In the genomic region with DNA sequence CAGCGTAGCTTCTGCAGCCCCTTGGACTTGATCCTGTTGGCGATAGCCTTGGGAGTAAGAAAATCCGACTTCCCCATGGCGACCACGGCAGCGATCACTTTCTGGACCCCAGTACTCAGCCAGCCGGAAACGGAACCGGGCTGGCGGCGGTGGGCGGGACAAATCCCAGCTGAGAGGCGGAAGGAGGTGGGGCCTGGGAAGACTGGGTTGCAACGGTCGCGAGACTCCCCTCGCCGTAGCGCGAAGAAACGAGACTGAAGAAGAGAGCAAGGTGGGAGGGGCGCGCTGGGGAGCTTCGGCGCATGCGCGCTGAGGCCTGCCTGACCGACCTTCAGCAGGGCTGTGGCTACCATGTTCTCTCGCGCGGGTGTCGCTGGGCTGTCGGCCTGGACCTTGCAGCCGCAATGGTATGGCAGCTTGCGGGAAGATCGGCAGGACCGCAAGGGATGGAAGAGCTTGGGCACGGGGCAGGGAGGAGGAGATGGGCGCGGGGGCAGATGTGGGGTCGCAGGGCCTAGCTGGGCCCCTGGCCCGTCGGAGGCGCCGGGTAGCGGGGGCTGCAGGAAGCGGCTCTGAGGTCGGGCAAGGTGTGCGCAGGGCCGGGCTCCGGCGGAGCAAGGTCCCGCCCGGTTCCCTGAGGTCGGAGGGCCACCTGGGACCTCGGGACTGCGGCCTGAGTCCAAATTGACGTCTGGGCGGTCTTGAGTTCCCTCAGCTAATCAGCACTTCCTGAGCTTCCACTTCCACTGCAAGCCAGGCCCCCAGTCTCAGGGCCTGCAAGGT, we compare ENCODE assay signal across 1 cellular context.
TF ChIP-seq lines count a peak whose summit lies in the region.

A gene (plus strand): TSS at position 321 of the 783 bp plus-strand sequence. CDS start 31 bp downstream, at position 352.
A gene with protein sequence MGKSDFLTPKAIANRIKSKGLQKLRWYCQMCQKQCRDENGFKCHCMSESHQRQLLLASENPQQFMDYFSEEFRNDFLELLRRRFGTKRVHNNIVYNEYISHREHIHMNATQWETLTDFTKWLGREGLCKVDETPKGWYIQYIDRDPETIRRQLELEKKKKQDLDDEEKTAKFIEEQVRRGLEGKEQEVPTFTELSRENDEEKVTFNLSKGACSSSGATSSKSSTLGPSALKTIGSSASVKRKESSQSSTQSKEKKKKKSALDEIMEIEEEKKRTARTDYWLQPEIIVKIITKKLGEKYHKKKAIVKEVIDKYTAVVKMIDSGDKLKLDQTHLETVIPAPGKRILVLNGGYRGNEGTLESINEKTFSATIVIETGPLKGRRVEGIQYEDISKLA (minus strand): TSS at position 137 of the 783 bp plus-strand sequence. CDS start 60 bp downstream, at position 77.

TF ChIP-seq in HepG2, 621 proteins besides CTCF, POLR2A, EP300 and RAD21 (continued from another document and continues in another):
- TF ChIP-seq FOXC1 (CRISPR knock-in tag; IDR thresholded peaks at IDR 0.05; ENCODE audit: borderline replicate concordance) (no peak), ZNF746 (CRISPR knock-in tag; IDR thresholded peaks at IDR 0.05) (no peak), ZNF788 (CRISPR knock-in tag; IDR thresholded peaks at IDR 0.05; ENCODE audit: borderline replicate concordance) (no peak), RNF2 (conservative IDR thresholded peaks at IDR 0.05; ENCODE audit: low read depth) (no peak), DNMT1 (CRISPR knock-in tag; IDR thresholded peaks at IDR 0.05) (0 out of 2 replicates have a peak, but pooled peaks have one; percentile 21), TGIF2 (CRISPR knock-in tag; IDR thresholded peaks at IDR 0.05) (no peak), ZNF234 (CRISPR knock-in tag; conservative IDR thresholded peaks at IDR 0.05) (no peak; the same call in 1 of the 2 replicates), GFI1 (CRISPR knock-in tag; IDR thresholded peaks at IDR 0.05; ENCODE audit: borderline replicate concordance) (no peak; the same call in 1 of the 2 replicates), BRCA1 (CRISPR knock-in tag; IDR thresholded peaks at IDR 0.05) (no peak), KDM3A (CRISPR knock-in tag; IDR thresholded peaks at IDR 0.05; ENCODE audit: low read depth) (peak; percentile 20; the same call in 1 of the 2 replicates), ZNF83 (CRISPR knock-in tag; IDR thresholded peaks at IDR 0.05; ENCODE audit: borderline replicate concordance) (no peak), NFE2 (CRISPR knock-in tag; IDR thresholded peaks at IDR 0.05) (no peak), SRSF4 (IDR thresholded peaks at IDR 0.05; ENCODE audit: low read depth, low read length, poor library complexity, severe bottlenecking) (no peak), ZNF432 (CRISPR knock-in tag; IDR thresholded peaks at IDR 0.05; ENCODE audit: borderline replicate concordance) (no peak), SOX5 (CRISPR knock-in tag; IDR thresholded peaks at IDR 0.05; ENCODE audit: borderline replicate concordance) (no peak), IRF2 (CRISPR knock-in tag; IDR thresholded peaks at IDR 0.05) (peak; percentile 75), MZF1 (CRISPR knock-in tag; IDR thresholded peaks at IDR 0.05; ENCODE audit: borderline replicate concordance) (no peak; the same call in 1 of the 2 replicates), ZFP90 (CRISPR knock-in tag; IDR thresholded peaks at IDR 0.05; ENCODE audit: borderline replicate concordance) (peak; percentile 73; the same call in 1 of the 2 replicates), ZNF260 (CRISPR knock-in tag; IDR thresholded peaks at IDR 0.05; ENCODE audit: borderline replicate concordance, low read depth) (no peak), CBFB (CRISPR knock-in tag; IDR thresholded peaks at IDR 0.05) (no peak), KAT2B (IDR thresholded peaks at IDR 0.05; ENCODE audit: borderline replicate concordance, low read depth, low read length) (no peak), NR1H2 (CRISPR knock-in tag; IDR thresholded peaks at IDR 0.05; ENCODE audit: borderline replicate concordance, low read depth) (no peak), MAZ (IDR thresholded peaks at IDR 0.05; ENCODE audit: borderline replicate concordance, low read depth, low read length) (peak; percentile 40), MAZ (CRISPR knock-in tag; IDR thresholded peaks at IDR 0.05; ENCODE audit: low read depth) (peak; percentile 56; the same call in 1 of the 2 replicates), MTF2 (CRISPR knock-in tag; IDR thresholded peaks at IDR 0.05; ENCODE audit: borderline replicate concordance) (0 out of 2 replicates have a peak, but pooled peaks have one; percentile 29), JUN (CRISPR knock-in tag; IDR thresholded peaks at IDR 0.05) (no peak), ZNF780A (CRISPR knock-in tag; IDR thresholded peaks at IDR 0.05) (no peak), ZNF792 (CRISPR knock-in tag; IDR thresholded peaks at IDR 0.05) (peak; percentile 71; the same call in 1 of the 2 replicates), ZNF33A (CRISPR knock-in tag; IDR thresholded peaks at IDR 0.05; ENCODE audit: borderline replicate concordance) (no peak), POLR2AphosphoS2 (IDR thresholded peaks at IDR 0.05; ENCODE audit: low read depth, low read length) (no peak; the same call in 1 of the 2 replicates), RARA (CRISPR knock-in tag; IDR thresholded peaks at IDR 0.05) (no peak), ZNF230 (CRISPR knock-in tag; IDR thresholded peaks at IDR 0.05) (peak; percentile 91), ZNF143 (CRISPR knock-in tag; IDR thresholded peaks at IDR 0.05) (peak; percentile 51), HDAC1 (CRISPR knock-in tag; IDR thresholded peaks at IDR 0.05) (peak; percentile 55; the same call in 1 of the 2 replicates), EHMT2 (IDR thresholded peaks at IDR 0.05; ENCODE audit: borderline replicate concordance, low read depth, low read length) (no peak)
- TF ChIP-seq, protein P1, sequence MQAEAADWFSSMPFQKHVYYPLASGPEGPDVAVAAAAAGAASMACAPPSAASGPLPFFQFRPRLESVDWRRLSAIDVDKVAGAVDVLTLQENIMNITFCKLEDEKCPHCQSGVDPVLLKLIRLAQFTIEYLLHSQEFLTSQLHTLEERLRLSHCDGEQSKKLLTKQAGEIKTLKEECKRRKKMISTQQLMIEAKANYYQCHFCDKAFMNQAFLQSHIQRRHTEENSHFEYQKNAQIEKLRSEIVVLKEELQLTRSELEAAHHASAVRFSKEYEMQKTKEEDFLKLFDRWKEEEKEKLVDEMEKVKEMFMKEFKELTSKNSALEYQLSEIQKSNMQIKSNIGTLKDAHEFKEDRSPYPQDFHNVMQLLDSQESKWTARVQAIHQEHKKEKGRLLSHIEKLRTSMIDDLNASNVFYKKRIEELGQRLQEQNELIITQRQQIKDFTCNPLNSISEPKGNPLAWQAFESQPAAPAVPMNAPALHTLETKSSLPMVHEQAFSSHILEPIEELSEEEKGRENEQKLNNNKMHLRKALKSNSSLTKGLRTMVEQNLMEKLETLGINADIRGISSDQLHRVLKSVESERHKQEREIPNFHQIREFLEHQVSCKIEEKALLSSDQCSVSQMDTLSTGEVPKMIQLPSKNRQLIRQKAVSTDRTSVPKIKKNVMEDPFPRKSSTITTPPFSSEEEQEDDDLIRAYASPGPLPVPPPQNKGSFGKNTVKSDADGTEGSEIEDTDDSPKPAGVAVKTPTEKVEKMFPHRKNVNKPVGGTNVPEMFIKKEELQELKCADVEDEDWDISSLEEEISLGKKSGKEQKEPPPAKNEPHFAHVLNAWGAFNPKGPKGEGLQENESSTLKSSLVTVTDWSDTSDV (CRISPR knock-in tag; IDR thresholded peaks at IDR 0.05) = no peak
- TF ChIP-seq, protein P2, sequence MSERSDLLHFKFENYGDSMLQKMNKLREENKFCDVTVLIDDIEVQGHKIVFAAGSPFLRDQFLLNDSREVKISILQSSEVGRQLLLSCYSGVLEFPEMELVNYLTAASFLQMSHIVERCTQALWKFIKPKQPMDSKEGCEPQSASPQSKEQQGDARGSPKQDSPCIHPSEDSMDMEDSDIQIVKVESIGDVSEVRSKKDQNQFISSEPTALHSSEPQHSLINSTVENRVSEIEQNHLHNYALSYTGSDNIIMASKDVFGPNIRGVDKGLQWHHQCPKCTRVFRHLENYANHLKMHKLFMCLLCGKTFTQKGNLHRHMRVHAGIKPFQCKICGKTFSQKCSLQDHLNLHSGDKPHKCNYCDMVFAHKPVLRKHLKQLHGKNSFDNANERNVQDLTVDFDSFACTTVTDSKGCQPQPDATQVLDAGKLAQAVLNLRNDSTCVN (CRISPR knock-in tag; IDR thresholded peaks at IDR 0.05; ENCODE audit: borderline replicate concordance) = peak; percentile 62; the same call in 1 of the 2 replicates
- TF ChIP-seq, protein P3, sequence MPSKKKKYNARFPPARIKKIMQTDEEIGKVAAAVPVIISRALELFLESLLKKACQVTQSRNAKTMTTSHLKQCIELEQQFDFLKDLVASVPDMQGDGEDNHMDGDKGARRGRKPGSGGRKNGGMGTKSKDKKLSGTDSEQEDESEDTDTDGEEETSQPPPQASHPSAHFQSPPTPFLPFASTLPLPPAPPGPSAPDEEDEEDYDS (CRISPR knock-in tag; IDR thresholded peaks at IDR 0.05) = peak; percentile 88
- TF ChIP-seq, protein P4, sequence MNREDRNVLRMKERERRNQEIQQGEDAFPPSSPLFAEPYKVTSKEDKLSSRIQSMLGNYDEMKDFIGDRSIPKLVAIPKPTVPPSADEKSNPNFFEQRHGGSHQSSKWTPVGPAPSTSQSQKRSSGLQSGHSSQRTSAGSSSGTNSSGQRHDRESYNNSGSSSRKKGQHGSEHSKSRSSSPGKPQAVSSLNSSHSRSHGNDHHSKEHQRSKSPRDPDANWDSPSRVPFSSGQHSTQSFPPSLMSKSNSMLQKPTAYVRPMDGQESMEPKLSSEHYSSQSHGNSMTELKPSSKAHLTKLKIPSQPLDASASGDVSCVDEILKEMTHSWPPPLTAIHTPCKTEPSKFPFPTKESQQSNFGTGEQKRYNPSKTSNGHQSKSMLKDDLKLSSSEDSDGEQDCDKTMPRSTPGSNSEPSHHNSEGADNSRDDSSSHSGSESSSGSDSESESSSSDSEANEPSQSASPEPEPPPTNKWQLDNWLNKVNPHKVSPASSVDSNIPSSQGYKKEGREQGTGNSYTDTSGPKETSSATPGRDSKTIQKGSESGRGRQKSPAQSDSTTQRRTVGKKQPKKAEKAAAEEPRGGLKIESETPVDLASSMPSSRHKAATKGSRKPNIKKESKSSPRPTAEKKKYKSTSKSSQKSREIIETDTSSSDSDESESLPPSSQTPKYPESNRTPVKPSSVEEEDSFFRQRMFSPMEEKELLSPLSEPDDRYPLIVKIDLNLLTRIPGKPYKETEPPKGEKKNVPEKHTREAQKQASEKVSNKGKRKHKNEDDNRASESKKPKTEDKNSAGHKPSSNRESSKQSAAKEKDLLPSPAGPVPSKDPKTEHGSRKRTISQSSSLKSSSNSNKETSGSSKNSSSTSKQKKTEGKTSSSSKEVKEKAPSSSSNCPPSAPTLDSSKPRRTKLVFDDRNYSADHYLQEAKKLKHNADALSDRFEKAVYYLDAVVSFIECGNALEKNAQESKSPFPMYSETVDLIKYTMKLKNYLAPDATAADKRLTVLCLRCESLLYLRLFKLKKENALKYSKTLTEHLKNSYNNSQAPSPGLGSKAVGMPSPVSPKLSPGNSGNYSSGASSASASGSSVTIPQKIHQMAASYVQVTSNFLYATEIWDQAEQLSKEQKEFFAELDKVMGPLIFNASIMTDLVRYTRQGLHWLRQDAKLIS (CRISPR knock-in tag; IDR thresholded peaks at IDR 0.05) = no peak; the same call in 1 of the 2 replicates
- TF ChIP-seq, protein P5, sequence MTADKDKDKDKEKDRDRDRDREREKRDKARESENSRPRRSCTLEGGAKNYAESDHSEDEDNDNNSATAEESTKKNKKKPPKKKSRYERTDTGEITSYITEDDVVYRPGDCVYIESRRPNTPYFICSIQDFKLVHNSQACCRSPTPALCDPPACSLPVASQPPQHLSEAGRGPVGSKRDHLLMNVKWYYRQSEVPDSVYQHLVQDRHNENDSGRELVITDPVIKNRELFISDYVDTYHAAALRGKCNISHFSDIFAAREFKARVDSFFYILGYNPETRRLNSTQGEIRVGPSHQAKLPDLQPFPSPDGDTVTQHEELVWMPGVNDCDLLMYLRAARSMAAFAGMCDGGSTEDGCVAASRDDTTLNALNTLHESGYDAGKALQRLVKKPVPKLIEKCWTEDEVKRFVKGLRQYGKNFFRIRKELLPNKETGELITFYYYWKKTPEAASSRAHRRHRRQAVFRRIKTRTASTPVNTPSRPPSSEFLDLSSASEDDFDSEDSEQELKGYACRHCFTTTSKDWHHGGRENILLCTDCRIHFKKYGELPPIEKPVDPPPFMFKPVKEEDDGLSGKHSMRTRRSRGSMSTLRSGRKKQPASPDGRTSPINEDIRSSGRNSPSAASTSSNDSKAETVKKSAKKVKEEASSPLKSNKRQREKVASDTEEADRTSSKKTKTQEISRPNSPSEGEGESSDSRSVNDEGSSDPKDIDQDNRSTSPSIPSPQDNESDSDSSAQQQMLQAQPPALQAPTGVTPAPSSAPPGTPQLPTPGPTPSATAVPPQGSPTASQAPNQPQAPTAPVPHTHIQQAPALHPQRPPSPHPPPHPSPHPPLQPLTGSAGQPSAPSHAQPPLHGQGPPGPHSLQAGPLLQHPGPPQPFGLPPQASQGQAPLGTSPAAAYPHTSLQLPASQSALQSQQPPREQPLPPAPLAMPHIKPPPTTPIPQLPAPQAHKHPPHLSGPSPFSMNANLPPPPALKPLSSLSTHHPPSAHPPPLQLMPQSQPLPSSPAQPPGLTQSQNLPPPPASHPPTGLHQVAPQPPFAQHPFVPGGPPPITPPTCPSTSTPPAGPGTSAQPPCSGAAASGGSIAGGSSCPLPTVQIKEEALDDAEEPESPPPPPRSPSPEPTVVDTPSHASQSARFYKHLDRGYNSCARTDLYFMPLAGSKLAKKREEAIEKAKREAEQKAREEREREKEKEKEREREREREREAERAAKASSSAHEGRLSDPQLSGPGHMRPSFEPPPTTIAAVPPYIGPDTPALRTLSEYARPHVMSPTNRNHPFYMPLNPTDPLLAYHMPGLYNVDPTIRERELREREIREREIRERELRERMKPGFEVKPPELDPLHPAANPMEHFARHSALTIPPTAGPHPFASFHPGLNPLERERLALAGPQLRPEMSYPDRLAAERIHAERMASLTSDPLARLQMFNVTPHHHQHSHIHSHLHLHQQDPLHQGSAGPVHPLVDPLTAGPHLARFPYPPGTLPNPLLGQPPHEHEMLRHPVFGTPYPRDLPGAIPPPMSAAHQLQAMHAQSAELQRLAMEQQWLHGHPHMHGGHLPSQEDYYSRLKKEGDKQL (CRISPR knock-in tag; IDR thresholded peaks at IDR 0.05; ENCODE audit: low read depth) = no peak
